ENCODE assay signal across 13 cellular contexts in genomic region chr1:107171378-107171777, GRCh38. TPM values are rescaled to one million over a fixed set of nuclear protein-coding genes. Genes with fewer than 3 reads are reported as not detected.
"Had no signal": no experiment of that assay in that cellular context is flagged by ENCODE, and none has a peak within 500 bp of the region (broad histone marks: within the 10 kb centered on the region; RNA-seq: fewer than 3 reads in every experiment).

No MANE protein-coding gene starts in this region.

- H3K27me3 ChIP-seq: dorsolateral prefrontal cortex, pancreas had no signal

- H3K4me3 ChIP-seq: pancreas had no signal

- H3K4me1 Mint-ChIP-seq: activated CD4-positive, alpha-beta T cell treated with anti-CD3 and anti-CD28 coated beads, Interleukin-2, amount 10 ng/mL, durations not matched to agents 7 days and 5 days; activated T-helper 17 cell treated with anti-CD3 and anti-CD28 coated beads, Interleukin-2, amount 50 U/mL, for 72 hours had no signal

- H3K27ac Mint-ChIP-seq: activated CD4-positive, alpha-beta T cell treated with anti-CD3 and anti-CD28 coated beads, Interleukin-2, amount 10 ng/mL, durations not matched to agents 7 days and 5 days; activated naive CD4-positive, alpha-beta T cell treated with anti-CD3 and anti-CD28 coated beads for 36 hours; activated T-helper 17 cell treated with anti-CD3 and anti-CD28 coated beads, Interleukin-2, amount 50 U/mL, for 72 hours; stimulated activated naive CD8-positive, alpha-beta T cell treated with anti-CD3 and anti-CD28 coated beads, Interleukin-15, Interleukin-2, amounts not matched to agents 100 ng/mL and 50 ng/mL, for 24 hours had no signal

- H3K36me3 ChIP-seq: pancreas had no signal

- H3K4me3 Mint-ChIP-seq: activated CD4-positive, alpha-beta T cell treated with anti-CD3 and anti-CD28 coated beads, Interleukin-2, amount 10 ng/mL, durations not matched to agents 7 days and 5 days; activated naive CD4-positive, alpha-beta T cell treated with anti-CD3 and anti-CD28 coated beads for 36 hours; activated T-helper 17 cell treated with anti-CD3 and anti-CD28 coated beads, Interleukin-2, amount 50 U/mL, for 72 hours; stimulated activated naive CD8-positive, alpha-beta T cell treated with anti-CD3 and anti-CD28 coated beads, Interleukin-15, Interleukin-2, amounts not matched to agents 100 ng/mL and 50 ng/mL, for 24 hours had no signal

- H3K9me3 ChIP-seq: pancreas had no signal

- ATAC-seq: activated T-helper 17 cell treated with anti-CD3 and anti-CD28 coated beads, Interleukin-2, amount 50 U/mL, for 72 hours; left ventricle myocardium superior; pancreas had no signal

- H3K4me1 ChIP-seq: pancreas had no signal

- H3K27me3 Mint-ChIP-seq: activated CD4-positive, alpha-beta T cell treated with anti-CD3 and anti-CD28 coated beads, Interleukin-2, amount 10 ng/mL, durations not matched to agents 7 days and 5 days; stimulated activated naive CD8-positive, alpha-beta T cell treated with anti-CD3 and anti-CD28 coated beads, Interleukin-15, Interleukin-2, amounts not matched to agents 100 ng/mL and 50 ng/mL, for 24 hours had no signal

- DNase-seq: activated CD4-positive, alpha-beta T cell treated with anti-CD3 and anti-CD28 coated beads, Interleukin-2, amount 10 ng/mL, durations not matched to agents 7 days and 5 days; activated naive CD4-positive, alpha-beta T cell treated with anti-CD3 and anti-CD28 coated beads for 36 hours; activated T-cell treated with anti-CD3 and anti-CD28 coated beads for 4 hours; left ventricle myocardium superior; pancreas; stimulated activated CD4-positive, alpha-beta T cell treated with anti-CD3 and anti-CD28 coated beads, Interleukin-15, amount 100 ng/mL, for 24 hours; stimulated activated CD4-positive, alpha-beta T cell treated with anti-CD3 and anti-CD28 coated beads, Interleukin-4, amount 100 ng/mL, for 24 hours; T-helper 1 cell had no signal

- H3K27ac ChIP-seq: pancreas had no signal

- H3K9me3 Mint-ChIP-seq: activated CD4-positive, alpha-beta T cell treated with anti-CD3 and anti-CD28 coated beads, Interleukin-2, amount 10 ng/mL, durations not matched to agents 7 days and 5 days; activated naive CD4-positive, alpha-beta T cell treated with anti-CD3 and anti-CD28 coated beads for 36 hours; activated T-helper 17 cell treated with anti-CD3 and anti-CD28 coated beads, Interleukin-2, amount 50 U/mL, for 72 hours; stimulated activated naive CD8-positive, alpha-beta T cell treated with anti-CD3 and anti-CD28 coated beads, Interleukin-15, Interleukin-2, amounts not matched to agents 100 ng/mL and 50 ng/mL, for 24 hours had no signal

RNA-seq across cellular contexts. Expression of gene NTNG1, which starts 30.5 kb away (rescaled TPM):
- total RNA-seq: activated CD4-positive, alpha-beta T cell treated with anti-CD3 and anti-CD28 coated beads, Interleukin-2, amount 10 ng/mL, durations not matched to agents 7 days and 5 days; activated naive CD4-positive, alpha-beta T cell treated with anti-CD3 and anti-CD28 coated beads for 36 hours; activated T-helper 17 cell treated with anti-CD3 and anti-CD28 coated beads, Interleukin-2, amount 50 U/mL, for 72 hours; mesenteric fat pad had no signal
- polyA plus RNA-seq: neural cell had no signal
